In the genomic region with DNA sequence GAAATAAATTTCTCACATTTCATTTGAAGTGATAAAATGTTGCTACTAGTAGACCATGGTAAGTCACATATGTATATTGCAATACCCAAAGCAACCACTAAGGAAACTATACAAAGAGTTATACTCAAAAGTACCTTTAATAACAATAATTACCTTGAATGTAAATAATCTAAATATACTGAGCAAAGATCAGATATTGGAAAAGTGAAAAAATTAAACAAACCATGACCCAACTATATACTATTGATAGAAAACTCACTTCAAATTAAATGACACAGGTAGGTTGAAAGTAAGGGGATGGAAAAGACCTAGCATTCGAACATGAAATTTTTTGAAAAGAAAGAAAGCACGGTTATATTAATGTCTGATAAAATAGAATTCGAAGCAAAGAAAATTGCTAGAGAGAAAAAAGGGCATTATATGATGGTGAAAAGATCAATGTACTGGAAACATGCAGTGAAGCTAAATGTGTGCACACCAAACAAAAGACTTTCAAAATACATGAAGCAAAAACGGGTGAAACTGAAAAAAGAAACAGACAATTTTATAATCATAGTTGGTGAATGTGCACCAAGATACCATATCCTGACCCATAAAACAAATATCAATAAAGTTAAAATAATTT, we compare ENCODE assay signal across 1 cellular context.
TF ChIP-seq lines count a peak whose summit lies in the region.

No MANE protein-coding gene starts in this region.

TF ChIP-seq in SK-N-SH treated with all-trans-retinoic acid at 6 μM for 48 hours, 23 proteins besides CTCF, POLR2A, EP300 and RAD21 (continued from another document):
- TF ChIP-seq, protein P1, sequence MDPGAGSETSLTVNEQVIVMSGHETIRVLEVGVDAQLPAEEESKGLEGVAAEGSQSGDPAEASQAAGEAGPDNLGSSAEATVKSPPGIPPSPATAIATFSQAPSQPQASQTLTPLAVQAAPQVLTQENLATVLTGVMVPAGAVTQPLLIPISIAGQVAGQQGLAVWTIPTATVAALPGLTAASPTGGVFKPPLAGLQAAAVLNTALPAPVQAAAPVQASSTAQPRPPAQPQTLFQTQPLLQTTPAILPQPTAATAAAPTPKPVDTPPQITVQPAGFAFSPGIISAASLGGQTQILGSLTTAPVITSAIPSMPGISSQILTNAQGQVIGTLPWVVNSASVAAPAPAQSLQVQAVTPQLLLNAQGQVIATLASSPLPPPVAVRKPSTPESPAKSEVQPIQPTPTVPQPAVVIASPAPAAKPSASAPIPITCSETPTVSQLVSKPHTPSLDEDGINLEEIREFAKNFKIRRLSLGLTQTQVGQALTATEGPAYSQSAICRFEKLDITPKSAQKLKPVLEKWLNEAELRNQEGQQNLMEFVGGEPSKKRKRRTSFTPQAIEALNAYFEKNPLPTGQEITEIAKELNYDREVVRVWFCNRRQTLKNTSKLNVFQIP (CRISPR knock-in tag; IDR thresholded peaks at IDR 0.05; ENCODE audit: borderline replicate concordance, low read depth), result no peak
- TF ChIP-seq, protein P2, sequence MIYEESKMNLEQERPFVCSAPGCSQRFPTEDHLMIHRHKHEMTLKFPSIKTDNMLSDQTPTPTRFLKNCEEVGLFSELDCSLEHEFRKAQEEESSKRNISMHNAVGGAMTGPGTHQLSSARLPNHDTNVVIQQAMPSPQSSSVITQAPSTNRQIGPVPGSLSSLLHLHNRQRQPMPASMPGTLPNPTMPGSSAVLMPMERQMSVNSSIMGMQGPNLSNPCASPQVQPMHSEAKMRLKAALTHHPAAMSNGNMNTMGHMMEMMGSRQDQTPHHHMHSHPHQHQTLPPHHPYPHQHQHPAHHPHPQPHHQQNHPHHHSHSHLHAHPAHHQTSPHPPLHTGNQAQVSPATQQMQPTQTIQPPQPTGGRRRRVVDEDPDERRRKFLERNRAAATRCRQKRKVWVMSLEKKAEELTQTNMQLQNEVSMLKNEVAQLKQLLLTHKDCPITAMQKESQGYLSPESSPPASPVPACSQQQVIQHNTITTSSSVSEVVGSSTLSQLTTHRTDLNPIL (CRISPR knock-in tag; IDR thresholded peaks at IDR 0.05; ENCODE audit: low read depth), result no peak
TF ChIP-seq in SK-N-SH treated with all-trans-retinoic acid at 6 μM for 48 hours: peak in this region for 0.
